ENCODE assay signal across 8 cellular contexts in genomic region chr17:49696233-49696761, GRCh38. TPM values are rescaled to one million over a fixed set of nuclear protein-coding genes. Genes with fewer than 3 reads are reported as not detected.
A peak's percentile ranks its signal among the peaks of the same experiment; 100 is the strongest.
DNase-seq lines count a peak whose midpoint lies in the region; ATAC-seq and TF ChIP-seq lines count a peak whose summit lies in the region.

No MANE protein-coding gene starts in this region.

- peak overlapping the region; percentile 79 for H3K27ac Mint-ChIP-seq in activated CD4-positive, alpha-beta T cell treated with anti-CD3 and anti-CD28 coated beads, Interleukin-2, amount 10 ng/mL, durations not matched to agents 7 days and 5 days

- TF ChIP-seq EP300 in gastroesophageal sphincter (IDR thresholded peaks at IDR 0.05): no peak

- POLR2A ChIA-PET in activated CD4-positive, alpha-beta T cell treated with anti-CD3 and anti-CD28 coated beads, Interleukin-2, amount 10 ng/mL, durations not matched to agents 7 days and 5 days (lab: Charles Lee): interaction anchor here (0.6 to 0.7 kb wide), 2 partner anchors 11 to 315 kb away, joined by 3 to 5 read pairs; no protein-coding TSS in a partner anchor

- H3K27ac ChIP-seq in gastroesophageal sphincter: no peak overlapping the region

- no peak for TF ChIP-seq POLR2A in gastroesophageal sphincter (IDR thresholded peaks at IDR 0.05)

- H3K4me1 Mint-ChIP-seq in activated CD4-positive, alpha-beta T cell treated with anti-CD3 and anti-CD28 coated beads, Interleukin-2, amount 10 ng/mL, durations not matched to agents 7 days and 5 days: peaks cover 35% of the 10 kb centered on the region

- H3K36me3 ChIP-seq in gastroesophageal sphincter: peaks cover 0 to 18% of the 10 kb centered on the region in 2 donors

- WGBS in gastroesophageal sphincter (ENCODE audit: low coverage in 1 of 2), 2 donors: 76 to 83% methylated on average over 2 to 3 of the region's 8 CpGs

- ATAC-seq in HG03025 (IDR thresholded peaks at IDR 0.05; ENCODE audit: low FRiP score, unreplicated experiment) (peak; percentile 70), left colon (peak; percentile 42), GM19455 (IDR thresholded peaks at IDR 0.05; ENCODE audit: unreplicated experiment) (no peak), gastroesophageal sphincter (no peak)

- TF ChIP-seq CTCF in gastroesophageal sphincter (IDR thresholded peaks at IDR 0.05): no peak

- no peaks in the 10 kb centered on the region for H3K27me3 Mint-ChIP-seq in activated CD4-positive, alpha-beta T cell treated with anti-CD3 and anti-CD28 coated beads, Interleukin-2, amount 10 ng/mL, durations not matched to agents 7 days and 5 days

- peak; percentile 73 for DNase-seq in activated CD4-positive, alpha-beta T cell treated with anti-CD3 and anti-CD28 coated beads, Interleukin-2, amount 10 ng/mL, durations not matched to agents 7 days and 5 days
- DNase-seq in left colon (no peak), NCI-H146 (lab: John Stamatoyannopoulos, UW) (no peak), NCI-H1436 (lab: John Stamatoyannopoulos, UW) (no peak)
- peak in 5 of 6 experiments; percentile 25 to 52 (median 42) for DNase-seq in stimulated activated naive CD4-positive, alpha-beta T cell (lab: John Stamatoyannopoulos, UW)

- intact Hi-C loops in left colon (cut with DNase I, micrococcal nuclease): loop anchor here (5.0 kb wide), 3 partner anchors 49 to 124 kb away; partner anchors contain the start of gene NXPH3 (in 1 of the 2)

- H3K4me3 ChIP-seq in gastroesophageal sphincter: no peak overlapping the region

- no peaks in the 10 kb centered on the region for H3K9me3 ChIP-seq in gastroesophageal sphincter

- no peak overlapping the region for H3K4me3 Mint-ChIP-seq in activated CD4-positive, alpha-beta T cell treated with anti-CD3 and anti-CD28 coated beads, Interleukin-2, amount 10 ng/mL, durations not matched to agents 7 days and 5 days

- CTCF ChIA-PET in activated CD4-positive, alpha-beta T cell treated with anti-CD3 and anti-CD28 coated beads, Interleukin-2, amount 10 ng/mL, durations not matched to agents 7 days and 5 days (lab: Charles Lee): interaction anchor here (0.5 to 13.0 kb wide), 29 partner anchors 8 to 302 kb away, joined by 3 to 116 read pairs (median 4); partner anchors contain the start of genes NXPH3, PHB1, SLC35B1 and SPOP

- H3K4me1 ChIP-seq in gastroesophageal sphincter: peaks cover 0 to 28% (median 7%) of the 10 kb centered on the region in 3 donors

- no peaks in the 10 kb centered on the region for H3K27me3 ChIP-seq in gastroesophageal sphincter

- peaks cover 20% of the 10 kb centered on the region for H3K36me3 Mint-ChIP-seq in activated CD4-positive, alpha-beta T cell treated with anti-CD3 and anti-CD28 coated beads, Interleukin-2, amount 10 ng/mL, durations not matched to agents 7 days and 5 days (ENCODE audit: low read depth)

- H3K9me3 Mint-ChIP-seq in activated CD4-positive, alpha-beta T cell treated with anti-CD3 and anti-CD28 coated beads, Interleukin-2, amount 10 ng/mL, durations not matched to agents 7 days and 5 days: no peaks in the 10 kb centered on the region

RNA-seq across cellular contexts. Expression of gene SLC35B1, which starts 11.5 kb away (rescaled TPM):
- total RNA-seq in activated CD4-positive, alpha-beta T cell treated with anti-CD3 and anti-CD28 coated beads, Interleukin-2, amount 10 ng/mL, durations not matched to agents 7 days and 5 days: 10 to 100 TPM; 55.8 to 70.1 TPM
- total RNA-seq in left colon (10 to 100 TPM; 43.1 to 55.0 TPM), gastroesophageal sphincter (10 to 100 TPM; 17.9 to 35.6 (median 19.5) TPM)

RNA-seq across cellular contexts. Expression of gene SPOP, which starts 18.4 kb away (rescaled TPM):
- total RNA-seq in activated CD4-positive, alpha-beta T cell treated with anti-CD3 and anti-CD28 coated beads, Interleukin-2, amount 10 ng/mL, durations not matched to agents 7 days and 5 days: 10 to 100 TPM; 64.1 to 68.1 TPM
- 10 to 100 TPM; 53.4 to 73.3 TPM for total RNA-seq in left colon
- total RNA-seq in gastroesophageal sphincter: 100 to 1,000 TPM; 159 to 268 (median 176) TPM

Comparison
In these comparisons a context has a peak if more than half of its experiments do, and no peak if none do; other contexts are left out.
1. ATAC-seq: peak in HG03025 (single experiment) and left colon (single experiment); none in GM19455 (single experiment) and gastroesophageal sphincter (single experiment).
2. DNase-seq: peak in activated CD4-positive, alpha-beta T cell treated with anti-CD3 and anti-CD28 coated beads, Interleukin-2, amount 10 ng/mL, durations not matched to agents 7 days and 5 days (single experiment) and stimulated activated naive CD4-positive, alpha-beta T cell (5 of 6); none in left colon (0 of 2), NCI-H146 (single experiment) and NCI-H1436 (single experiment).